Comparison of ENCODE assay signal across 1 cellular context in the genomic region with DNA sequence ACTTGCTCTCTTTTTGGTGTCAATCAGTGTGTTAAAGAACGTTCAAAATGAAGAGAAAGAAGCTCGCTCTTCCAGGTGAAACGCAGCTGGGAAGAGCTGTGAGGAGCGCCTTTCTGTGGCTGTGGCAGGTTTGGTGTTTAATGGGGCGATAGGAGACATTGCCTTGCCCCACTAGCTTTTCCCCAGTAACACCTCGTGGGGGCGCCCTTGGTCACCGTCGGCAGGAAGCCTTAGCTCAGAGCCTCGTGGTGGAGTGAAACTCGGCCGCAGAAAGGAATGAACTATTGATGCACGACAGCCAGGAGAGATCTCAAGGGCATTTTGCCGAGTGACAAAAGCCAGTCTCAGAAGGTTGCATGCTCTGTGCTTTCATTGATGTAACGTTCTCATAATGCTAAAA.
TF ChIP-seq lines count a peak whose summit lies in the region.

No MANE protein-coding gene starts in this region.

TF ChIP-seq in HepG2, 621 proteins besides CTCF, POLR2A, EP300 and RAD21 (continued from another document):
- TF ChIP-seq, protein P1, sequence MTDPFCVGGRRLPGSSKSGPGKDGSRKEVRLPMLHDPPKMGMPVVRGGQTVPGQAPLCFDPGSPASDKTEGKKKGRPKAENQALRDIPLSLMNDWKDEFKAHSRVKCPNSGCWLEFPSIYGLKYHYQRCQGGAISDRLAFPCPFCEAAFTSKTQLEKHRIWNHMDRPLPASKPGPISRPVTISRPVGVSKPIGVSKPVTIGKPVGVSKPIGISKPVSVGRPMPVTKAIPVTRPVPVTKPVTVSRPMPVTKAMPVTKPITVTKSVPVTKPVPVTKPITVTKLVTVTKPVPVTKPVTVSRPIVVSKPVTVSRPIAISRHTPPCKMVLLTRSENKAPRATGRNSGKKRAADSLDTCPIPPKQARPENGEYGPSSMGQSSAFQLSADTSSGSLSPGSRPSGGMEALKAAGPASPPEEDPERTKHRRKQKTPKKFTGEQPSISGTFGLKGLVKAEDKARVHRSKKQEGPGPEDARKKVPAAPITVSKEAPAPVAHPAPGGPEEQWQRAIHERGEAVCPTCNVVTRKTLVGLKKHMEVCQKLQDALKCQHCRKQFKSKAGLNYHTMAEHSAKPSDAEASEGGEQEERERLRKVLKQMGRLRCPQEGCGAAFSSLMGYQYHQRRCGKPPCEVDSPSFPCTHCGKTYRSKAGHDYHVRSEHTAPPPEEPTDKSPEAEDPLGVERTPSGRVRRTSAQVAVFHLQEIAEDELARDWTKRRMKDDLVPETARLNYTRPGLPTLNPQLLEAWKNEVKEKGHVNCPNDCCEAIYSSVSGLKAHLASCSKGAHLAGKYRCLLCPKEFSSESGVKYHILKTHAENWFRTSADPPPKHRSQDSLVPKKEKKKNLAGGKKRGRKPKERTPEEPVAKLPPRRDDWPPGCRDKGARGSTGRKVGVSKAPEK (CRISPR knock-in tag; IDR thresholded peaks at IDR 0.05; ENCODE audit: borderline replicate concordance): no peak
- TF ChIP-seq U2AF1 (optimal IDR thresholded peaks at IDR 0.05; ENCODE audit: low read depth, low read length) (no peak), ZNF724P (CRISPR knock-in tag; IDR thresholded peaks at IDR 0.05; ENCODE audit: borderline replicate concordance) (no peak), ZZZ3 (CRISPR knock-in tag; IDR thresholded peaks at IDR 0.05; ENCODE audit: borderline replicate concordance) (no peak), TOPORS (CRISPR knock-in tag; IDR thresholded peaks at IDR 0.05) (no peak), SYNCRIP (IDR thresholded peaks at IDR 0.05; ENCODE audit: insufficient read depth, low read depth, low read length) (no peak), ZNF510 (CRISPR knock-in tag; IDR thresholded peaks at IDR 0.05; ENCODE audit: low read depth) (no peak), ZNF776 (CRISPR knock-in tag; IDR thresholded peaks at IDR 0.05) (no peak), ZFP36L1 (CRISPR knock-in tag; IDR thresholded peaks at IDR 0.05) (no peak)
- TF ChIP-seq, protein P2, sequence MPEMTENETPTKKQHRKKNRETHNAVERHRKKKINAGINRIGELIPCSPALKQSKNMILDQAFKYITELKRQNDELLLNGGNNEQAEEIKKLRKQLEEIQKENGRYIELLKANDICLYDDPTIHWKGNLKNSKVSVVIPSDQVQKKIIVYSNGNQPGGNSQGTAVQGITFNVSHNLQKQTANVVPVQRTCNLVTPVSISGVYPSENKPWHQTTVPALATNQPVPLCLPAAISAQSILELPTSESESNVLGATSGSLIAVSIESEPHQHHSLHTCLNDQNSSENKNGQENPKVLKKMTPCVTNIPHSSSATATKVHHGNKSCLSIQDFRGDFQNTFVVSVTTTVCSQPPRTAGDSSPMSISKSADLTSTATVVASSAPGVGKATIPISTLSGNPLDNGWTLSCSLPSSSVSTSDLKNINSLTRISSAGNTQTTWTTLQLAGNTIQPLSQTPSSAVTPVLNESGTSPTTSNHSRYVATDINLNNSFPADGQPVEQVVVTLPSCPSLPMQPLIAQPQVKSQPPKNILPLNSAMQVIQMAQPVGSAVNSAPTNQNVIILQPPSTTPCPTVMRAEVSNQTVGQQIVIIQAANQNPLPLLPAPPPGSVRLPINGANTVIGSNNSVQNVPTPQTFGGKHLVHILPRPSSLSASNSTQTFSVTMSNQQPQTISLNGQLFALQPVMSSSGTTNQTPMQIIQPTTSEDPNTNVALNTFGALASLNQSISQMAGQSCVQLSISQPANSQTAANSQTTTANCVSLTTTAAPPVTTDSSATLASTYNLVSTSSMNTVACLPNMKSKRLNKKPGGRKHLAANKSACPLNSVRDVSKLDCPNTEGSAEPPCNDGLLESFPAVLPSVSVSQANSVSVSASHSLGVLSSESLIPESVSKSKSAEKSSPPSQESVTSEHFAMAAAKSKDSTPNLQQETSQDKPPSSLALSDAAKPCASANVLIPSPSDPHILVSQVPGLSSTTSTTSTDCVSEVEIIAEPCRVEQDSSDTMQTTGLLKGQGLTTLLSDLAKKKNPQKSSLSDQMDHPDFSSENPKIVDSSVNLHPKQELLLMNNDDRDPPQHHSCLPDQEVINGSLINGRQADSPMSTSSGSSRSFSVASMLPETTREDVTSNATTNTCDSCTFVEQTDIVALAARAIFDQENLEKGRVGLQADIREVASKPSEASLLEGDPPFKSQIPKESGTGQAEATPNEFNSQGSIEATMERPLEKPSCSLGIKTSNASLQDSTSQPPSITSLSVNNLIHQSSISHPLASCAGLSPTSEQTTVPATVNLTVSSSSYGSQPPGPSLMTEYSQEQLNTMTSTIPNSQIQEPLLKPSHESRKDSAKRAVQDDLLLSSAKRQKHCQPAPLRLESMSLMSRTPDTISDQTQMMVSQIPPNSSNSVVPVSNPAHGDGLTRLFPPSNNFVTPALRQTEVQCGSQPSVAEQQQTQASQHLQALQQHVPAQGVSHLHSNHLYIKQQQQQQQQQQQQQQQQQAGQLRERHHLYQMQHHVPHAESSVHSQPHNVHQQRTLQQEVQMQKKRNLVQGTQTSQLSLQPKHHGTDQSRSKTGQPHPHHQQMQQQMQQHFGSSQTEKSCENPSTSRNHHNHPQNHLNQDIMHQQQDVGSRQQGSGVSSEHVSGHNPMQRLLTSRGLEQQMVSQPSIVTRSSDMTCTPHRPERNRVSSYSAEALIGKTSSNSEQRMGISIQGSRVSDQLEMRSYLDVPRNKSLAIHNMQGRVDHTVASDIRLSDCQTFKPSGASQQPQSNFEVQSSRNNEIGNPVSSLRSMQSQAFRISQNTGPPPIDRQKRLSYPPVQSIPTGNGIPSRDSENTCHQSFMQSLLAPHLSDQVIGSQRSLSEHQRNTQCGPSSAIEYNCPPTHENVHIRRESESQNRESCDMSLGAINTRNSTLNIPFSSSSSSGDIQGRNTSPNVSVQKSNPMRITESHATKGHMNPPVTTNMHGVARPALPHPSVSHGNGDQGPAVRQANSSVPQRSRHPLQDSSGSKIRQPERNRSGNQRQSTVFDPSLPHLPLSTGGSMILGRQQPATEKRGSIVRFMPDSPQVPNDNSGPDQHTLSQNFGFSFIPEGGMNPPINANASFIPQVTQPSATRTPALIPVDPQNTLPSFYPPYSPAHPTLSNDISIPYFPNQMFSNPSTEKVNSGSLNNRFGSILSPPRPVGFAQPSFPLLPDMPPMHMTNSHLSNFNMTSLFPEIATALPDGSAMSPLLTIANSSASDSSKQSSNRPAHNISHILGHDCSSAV (CRISPR knock-in tag; IDR thresholded peaks at IDR 0.05; ENCODE audit: borderline replicate concordance): no peak
- TF ChIP-seq, protein P3, sequence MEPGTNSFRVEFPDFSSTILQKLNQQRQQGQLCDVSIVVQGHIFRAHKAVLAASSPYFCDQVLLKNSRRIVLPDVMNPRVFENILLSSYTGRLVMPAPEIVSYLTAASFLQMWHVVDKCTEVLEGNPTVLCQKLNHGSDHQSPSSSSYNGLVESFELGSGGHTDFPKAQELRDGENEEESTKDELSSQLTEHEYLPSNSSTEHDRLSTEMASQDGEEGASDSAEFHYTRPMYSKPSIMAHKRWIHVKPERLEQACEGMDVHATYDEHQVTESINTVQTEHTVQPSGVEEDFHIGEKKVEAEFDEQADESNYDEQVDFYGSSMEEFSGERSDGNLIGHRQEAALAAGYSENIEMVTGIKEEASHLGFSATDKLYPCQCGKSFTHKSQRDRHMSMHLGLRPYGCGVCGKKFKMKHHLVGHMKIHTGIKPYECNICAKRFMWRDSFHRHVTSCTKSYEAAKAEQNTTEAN (CRISPR knock-in tag; conservative IDR thresholded peaks at IDR 0.05): no peak
